Comparison of ENCODE assay signal across 1 cellular context in the genomic region with DNA sequence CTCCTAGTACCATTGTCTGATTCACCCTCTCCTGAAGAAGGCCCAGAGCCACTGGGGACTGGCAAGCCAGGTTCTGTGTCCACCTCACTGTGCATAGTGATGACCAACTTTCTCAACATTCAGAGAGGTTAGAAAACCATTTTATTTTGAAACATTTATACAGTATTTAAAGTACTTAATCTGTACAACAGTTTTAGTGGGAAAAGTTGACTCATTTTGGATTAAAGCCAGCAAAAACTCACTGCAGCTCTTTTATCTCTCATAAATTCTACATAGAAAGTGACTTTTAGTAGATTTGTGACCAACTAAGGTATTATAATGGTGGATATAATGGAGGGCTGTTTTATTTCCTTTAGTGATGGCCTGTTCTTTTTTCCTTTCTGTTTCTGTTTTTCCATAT.
TF ChIP-seq lines count a peak whose summit lies in the region.

No MANE protein-coding gene starts in this region.

TF ChIP-seq in HepG2, 621 proteins besides CTCF, POLR2A, EP300 and RAD21 (continued from another document):
- TF ChIP-seq, protein P1, sequence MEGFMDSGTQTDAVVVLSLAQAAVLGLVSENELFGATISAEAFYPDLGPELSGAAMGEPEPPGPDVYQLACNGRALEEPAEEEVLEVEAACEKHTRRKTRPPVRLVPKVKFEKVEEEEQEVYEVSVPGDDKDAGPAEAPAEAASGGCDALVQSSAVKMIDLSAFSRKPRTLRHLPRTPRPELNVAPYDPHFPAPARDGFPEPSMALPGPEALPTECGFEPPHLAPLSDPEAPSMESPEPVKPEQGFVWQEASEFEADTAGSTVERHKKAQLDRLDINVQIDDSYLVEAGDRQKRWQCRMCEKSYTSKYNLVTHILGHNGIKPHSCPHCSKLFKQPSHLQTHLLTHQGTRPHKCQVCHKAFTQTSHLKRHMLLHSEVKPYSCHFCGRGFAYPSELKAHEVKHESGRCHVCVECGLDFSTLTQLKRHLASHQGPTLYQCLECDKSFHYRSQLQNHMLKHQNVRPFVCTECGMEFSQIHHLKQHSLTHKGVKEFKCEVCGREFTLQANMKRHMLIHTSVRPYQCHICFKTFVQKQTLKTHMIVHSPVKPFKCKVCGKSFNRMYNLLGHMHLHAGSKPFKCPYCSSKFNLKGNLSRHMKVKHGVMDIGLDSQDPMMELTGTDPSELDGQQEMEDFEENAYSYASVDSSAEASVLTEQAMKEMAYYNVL (CRISPR knock-in tag; IDR thresholded peaks at IDR 0.05; ENCODE audit: borderline replicate concordance) = no peak
- TF ChIP-seq, protein P2, sequence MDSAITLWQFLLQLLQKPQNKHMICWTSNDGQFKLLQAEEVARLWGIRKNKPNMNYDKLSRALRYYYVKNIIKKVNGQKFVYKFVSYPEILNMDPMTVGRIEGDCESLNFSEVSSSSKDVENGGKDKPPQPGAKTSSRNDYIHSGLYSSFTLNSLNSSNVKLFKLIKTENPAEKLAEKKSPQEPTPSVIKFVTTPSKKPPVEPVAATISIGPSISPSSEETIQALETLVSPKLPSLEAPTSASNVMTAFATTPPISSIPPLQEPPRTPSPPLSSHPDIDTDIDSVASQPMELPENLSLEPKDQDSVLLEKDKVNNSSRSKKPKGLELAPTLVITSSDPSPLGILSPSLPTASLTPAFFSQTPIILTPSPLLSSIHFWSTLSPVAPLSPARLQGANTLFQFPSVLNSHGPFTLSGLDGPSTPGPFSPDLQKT (CRISPR knock-in tag; IDR thresholded peaks at IDR 0.05; ENCODE audit: borderline replicate concordance) = no peak
- no peak for TF ChIP-seq HNRNPH1 (optimal IDR thresholded peaks at IDR 0.05; ENCODE audit: low read depth, low read length)
- TF ChIP-seq HNRNPUL1 (IDR thresholded peaks at IDR 0.05; ENCODE audit: low read depth, low read length) = no peak
- TF ChIP-seq HOXA3 (CRISPR knock-in tag; IDR thresholded peaks at IDR 0.05) = no peak
- TF ChIP-seq PPARG (CRISPR knock-in tag; conservative IDR thresholded peaks at IDR 0.05) = no peak
- TF ChIP-seq THYN1 (CRISPR knock-in tag; IDR thresholded peaks at IDR 0.05; ENCODE audit: borderline replicate concordance, low read depth) = no peak
- TF ChIP-seq, protein P3, sequence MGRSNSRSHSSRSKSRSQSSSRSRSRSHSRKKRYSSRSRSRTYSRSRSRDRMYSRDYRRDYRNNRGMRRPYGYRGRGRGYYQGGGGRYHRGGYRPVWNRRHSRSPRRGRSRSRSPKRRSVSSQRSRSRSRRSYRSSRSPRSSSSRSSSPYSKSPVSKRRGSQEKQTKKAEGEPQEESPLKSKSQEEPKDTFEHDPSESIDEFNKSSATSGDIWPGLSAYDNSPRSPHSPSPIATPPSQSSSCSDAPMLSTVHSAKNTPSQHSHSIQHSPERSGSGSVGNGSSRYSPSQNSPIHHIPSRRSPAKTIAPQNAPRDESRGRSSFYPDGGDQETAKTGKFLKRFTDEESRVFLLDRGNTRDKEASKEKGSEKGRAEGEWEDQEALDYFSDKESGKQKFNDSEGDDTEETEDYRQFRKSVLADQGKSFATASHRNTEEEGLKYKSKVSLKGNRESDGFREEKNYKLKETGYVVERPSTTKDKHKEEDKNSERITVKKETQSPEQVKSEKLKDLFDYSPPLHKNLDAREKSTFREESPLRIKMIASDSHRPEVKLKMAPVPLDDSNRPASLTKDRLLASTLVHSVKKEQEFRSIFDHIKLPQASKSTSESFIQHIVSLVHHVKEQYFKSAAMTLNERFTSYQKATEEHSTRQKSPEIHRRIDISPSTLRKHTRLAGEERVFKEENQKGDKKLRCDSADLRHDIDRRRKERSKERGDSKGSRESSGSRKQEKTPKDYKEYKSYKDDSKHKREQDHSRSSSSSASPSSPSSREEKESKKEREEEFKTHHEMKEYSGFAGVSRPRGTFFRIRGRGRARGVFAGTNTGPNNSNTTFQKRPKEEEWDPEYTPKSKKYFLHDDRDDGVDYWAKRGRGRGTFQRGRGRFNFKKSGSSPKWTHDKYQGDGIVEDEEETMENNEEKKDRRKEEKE (IDR thresholded peaks at IDR 0.05) = no peak
- TF ChIP-seq TBP (CRISPR knock-in tag; IDR thresholded peaks at IDR 0.05) = no peak
- no peak for TF ChIP-seq NCOA2 (CRISPR knock-in tag; IDR thresholded peaks at IDR 0.05)
- TF ChIP-seq, protein P4, sequence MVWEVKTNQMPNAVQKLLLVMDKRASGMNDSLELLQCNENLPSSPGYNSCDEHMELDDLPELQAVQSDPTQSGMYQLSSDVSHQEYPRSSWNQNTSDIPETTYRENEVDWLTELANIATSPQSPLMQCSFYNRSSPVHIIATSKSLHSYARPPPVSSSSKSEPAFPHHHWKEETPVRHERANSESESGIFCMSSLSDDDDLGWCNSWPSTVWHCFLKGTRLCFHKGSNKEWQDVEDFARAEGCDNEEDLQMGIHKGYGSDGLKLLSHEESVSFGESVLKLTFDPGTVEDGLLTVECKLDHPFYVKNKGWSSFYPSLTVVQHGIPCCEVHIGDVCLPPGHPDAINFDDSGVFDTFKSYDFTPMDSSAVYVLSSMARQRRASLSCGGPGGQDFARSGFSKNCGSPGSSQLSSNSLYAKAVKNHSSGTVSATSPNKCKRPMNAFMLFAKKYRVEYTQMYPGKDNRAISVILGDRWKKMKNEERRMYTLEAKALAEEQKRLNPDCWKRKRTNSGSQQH (CRISPR knock-in tag; IDR thresholded peaks at IDR 0.05; ENCODE audit: low read depth) = no peak
TF ChIP-seq in HepG2: peak in this region for 0.
